8 cellular contexts compared by ENCODE assay signal in the genomic region with DNA sequence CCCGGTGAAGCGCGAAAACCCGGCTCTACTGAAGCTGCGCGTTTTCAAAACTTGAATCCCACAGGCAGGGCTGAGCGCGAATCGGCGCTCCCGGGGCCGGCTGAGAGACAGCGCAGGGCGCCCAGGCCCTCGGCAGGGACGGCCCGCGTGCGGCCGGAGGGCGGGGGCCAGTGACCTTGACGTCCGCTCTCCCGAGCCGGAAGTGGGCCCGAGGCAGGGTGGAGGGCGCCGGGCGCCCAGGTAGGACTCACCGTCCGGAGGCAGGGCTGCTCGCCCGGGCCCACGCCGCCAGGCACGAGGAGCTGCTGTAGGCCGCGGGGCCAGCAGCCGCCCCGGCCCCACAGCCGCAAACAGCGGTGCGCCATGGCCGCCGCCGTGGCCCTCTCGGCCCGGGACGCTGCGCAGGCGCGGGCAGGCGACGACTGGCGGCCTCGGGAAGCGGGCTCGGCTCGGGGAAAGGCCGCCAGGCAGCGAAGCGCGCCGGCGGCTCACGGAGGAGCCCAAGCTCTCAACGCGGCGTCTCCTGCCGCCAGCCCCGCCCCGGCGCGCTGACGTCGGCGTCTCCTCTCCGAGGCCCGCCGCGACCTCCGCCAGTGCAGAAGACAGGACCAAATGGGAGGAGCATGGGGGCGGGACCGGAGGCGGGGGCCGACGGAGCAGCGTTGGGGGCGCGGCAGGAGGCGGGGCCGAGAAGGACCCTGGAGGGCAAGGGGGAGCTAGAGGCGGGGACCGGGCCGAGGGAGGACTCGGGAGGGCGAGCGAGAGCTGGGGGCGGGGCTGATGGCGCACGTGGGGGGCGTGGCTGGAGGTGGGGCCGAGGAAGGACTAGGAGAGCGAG. TPM values are rescaled to one million over a fixed set of nuclear protein-coding genes. Genes with fewer than 3 reads are reported as not detected.
DNase-seq lines count a peak whose midpoint lies in the region; ATAC-seq, FAIRE-seq and TF ChIP-seq lines count a peak whose summit lies in the region.

A gene (minus strand): TSS at position 510 of the 838 bp plus-strand sequence. CDS start 145 bp downstream, at position 365.

- no peaks in the 10 kb centered on the region for H3K27me3 ChIP-seq in right atrium auricular region

- H3K4me3 ChIP-seq in right atrium auricular region = peak within 1 kb of the TSS; percentile 76 to 78

- DNase-seq in GM18507 (ENCODE audit: extremely low spot score, insufficient read length, low read depth) (no peak), NCI-H1930 (lab: John Stamatoyannopoulos, UW) (peak; percentile 92 to 93), anterior cingulate cortex (lab: John Stamatoyannopoulos, UW) (peak; percentile 50 to 100 (median 99)), right atrium auricular region (ENCODE audit: low spot score) (peak; percentile 99), pulmonary artery endothelial cell (ENCODE audit: low read depth, low spot score) (peak; percentile 93), urothelium cell line (ENCODE audit: low spot score) (peak; percentile 100)

- peaks cover 0 to 52% of the 10 kb centered on the region in 2 donors for H3K4me1 ChIP-seq in right atrium auricular region

- no peaks in the 10 kb centered on the region for H3K36me3 ChIP-seq in right atrium auricular region

- FAIRE-seq in GM18507 (lab: Jason Lieb, UNC) (peak; percentile 98), urothelium cell line (lab: Jason Lieb, UNC) (peak; percentile 100)

- intact Hi-C loops in T-helper 2 cell treated with Interferon-gamma antibody and Interleukin-4, amounts not matched to agents 100 ng/mL and 5 ng/mL, for 36 hours (cut with micrococcal nuclease) = loop anchor here (1.0 to 2.0 kb wide), 11 partner anchors 30 to 1349 kb away; a partner anchor contains a TSS

- peak; percentile 83 for ATAC-seq in HG02973 (IDR thresholded peaks at IDR 0.05; ENCODE audit: unreplicated experiment)

- peak within 1 kb of the TSS; percentile 99 for H3K27ac ChIP-seq in right atrium auricular region

- no peaks in the 10 kb centered on the region for H3K9me3 ChIP-seq in right atrium auricular region

- no peak for TF ChIP-seq CTCF in right atrium auricular region (IDR thresholded peaks at IDR 0.05)

RNA-seq across cellular contexts. Expression of the gene that starts here (rescaled TPM):
- 46.1 and 47.5 TPM in 2 replicates for total RNA-seq in T-helper 2 cell treated with Interferon-gamma antibody and Interleukin-4, amounts not matched to agents 100 ng/mL and 5 ng/mL, for 36 hours
- total RNA-seq in right atrium auricular region = 10 to 100 TPM; 60.1 to 91.9 TPM
- 46.7 and 50.6 TPM in 2 replicates for total RNA-seq in pulmonary artery endothelial cell
